8 cellular contexts compared by ENCODE assay signal in the genomic region with DNA sequence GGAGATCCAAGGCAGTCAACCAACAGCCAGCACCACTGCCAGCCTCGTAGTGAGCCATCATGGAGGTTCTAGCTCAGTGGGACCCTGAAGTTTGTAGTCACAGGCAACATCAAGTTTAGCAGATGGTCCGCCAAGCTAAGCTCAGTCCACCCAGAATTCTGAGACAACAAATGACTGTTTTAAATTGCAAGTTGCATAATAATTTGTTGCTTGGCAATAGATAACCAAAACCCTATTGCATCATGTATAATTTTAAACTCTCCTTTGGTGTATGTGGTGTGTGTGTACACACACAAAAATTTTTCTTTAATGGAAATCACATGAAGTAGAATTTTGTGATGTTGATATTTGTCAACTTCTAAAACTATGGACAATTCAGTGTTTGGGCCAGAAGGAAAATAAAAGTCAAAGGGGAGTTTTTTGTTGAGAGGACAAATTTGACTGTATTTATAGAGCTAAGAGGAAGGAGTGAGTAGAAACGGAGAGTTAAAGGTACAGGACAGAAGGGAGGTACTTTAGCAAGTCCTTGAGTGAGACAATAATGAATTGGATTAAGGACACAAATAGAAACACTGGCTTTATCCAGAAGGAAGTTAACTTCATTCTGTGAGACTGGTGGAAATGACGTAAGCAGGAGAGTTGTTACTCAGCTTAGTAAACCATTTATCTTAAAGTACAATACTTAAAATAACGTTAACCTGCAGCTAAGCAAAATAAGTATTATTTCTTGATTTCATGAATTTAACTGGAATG.
DNase-seq lines count a peak whose midpoint lies in the region; ATAC-seq and TF ChIP-seq lines count a peak whose summit lies in the region.
"Had no signal": no experiment of that assay in that cellular context is flagged by ENCODE, and none has a peak within 500 bp of the region (broad histone marks: within the 10 kb centered on the region; RNA-seq: fewer than 3 reads in every experiment).

No MANE protein-coding gene starts in this region.

- no peaks in the 10 kb centered on the region for H3K9me3 Mint-ChIP-seq in WTC11
- no peaks in the 10 kb centered on the region for H3K9me3 Mint-ChIP-seq in activated T-cell treated with anti-CD3 and anti-CD28 coated beads, Interleukin-2, amount 50 U/mL, for 4 hours
- no peaks in the 10 kb centered on the region for H3K9me3 Mint-ChIP-seq in activated CD4-positive, alpha-beta memory T cell treated with anti-CD3 and anti-CD28 coated beads for 36 hours

- H3K23ac ChIP-seq in IMR-90 (ENCODE audit: low read depth, low read length), result no peak overlapping the region

- peak overlapping the region; percentile 45; the same call in 1 of the 2 replicates for H2BK20ac ChIP-seq in IMR-90 (ENCODE audit: low read depth, low read length)

- peak overlapping the region; percentile 15; the same call in 1 of the 2 replicates for H3K27ac ChIP-seq in IMR-90 (ENCODE audit: insufficient read depth, low read length)
- peak overlapping the region in 15 of 21 experiments; percentile 23 to 77 (median 52) for H3K27ac ChIP-seq in skin epidermis

- no peak overlapping the region for H3K56ac ChIP-seq in IMR-90 (ENCODE audit: extremely low read depth, insufficient read depth, low read length)

- H3K27me3 Mint-ChIP-seq in WTC11 (ENCODE audit: low read depth), result no peaks in the 10 kb centered on the region
- no peaks in the 10 kb centered on the region for H3K27me3 Mint-ChIP-seq in activated T-cell treated with anti-CD3 and anti-CD28 coated beads, Interleukin-2, amount 50 U/mL, for 4 hours (ENCODE audit: low read depth)
- H3K27me3 Mint-ChIP-seq in activated CD4-positive, alpha-beta memory T cell treated with anti-CD3 and anti-CD28 coated beads for 36 hours, result no peaks in the 10 kb centered on the region

- 0 out of 2 replicates have a peak, but pooled peaks cover 2% of the 10 kb centered on the region for H3K36me3 ChIP-seq in IMR-90 (ENCODE audit: control insufficient read depth, insufficient read depth, low read length)

- no peaks in the 10 kb centered on the region for H3K36me3 Mint-ChIP-seq in WTC11
- H3K36me3 Mint-ChIP-seq in activated T-cell treated with anti-CD3 and anti-CD28 coated beads, Interleukin-2, amount 50 U/mL, for 4 hours (ENCODE audit: insufficient read depth), result peaks cover 2% of the 10 kb centered on the region
- H3K36me3 Mint-ChIP-seq in activated CD4-positive, alpha-beta memory T cell treated with anti-CD3 and anti-CD28 coated beads for 36 hours, result no peaks in the 10 kb centered on the region

- H2AK9ac ChIP-seq in IMR-90 (replicated peaks; ENCODE audit: low read depth, low read length, poor library complexity), result no peak overlapping the region

- no TSS peak for BruUV-seq in IMR-90 (replicated peaks; lab: Mats Ljungman, UMichigan)

- in situ Hi-C loops in IMR-90 (cut with MboI; ENCODE audit: low sequenced_read_pairs), result no loop called here

- H3K4me3 ChIP-seq in IMR-90 (ENCODE audit: insufficient read depth, low read depth, low read length) (no peak overlapping the region), skin epidermis (no peak overlapping the region)

- H3K4me1 ChIP-seq in IMR-90 (ENCODE audit: control insufficient read depth, insufficient read depth, low read length), result peaks cover 21% of the 10 kb centered on the region

- CTCF ChIA-PET in IMR-90 (lab: Yijun Ruan, JAX), result interaction anchor here (0.7 kb wide), 1 partner anchor 115 kb away, joined by 3 read pairs; no protein-coding TSS in a partner anchor
- CTCF ChIA-PET in WTC11 (lab: Charles Lee), result interaction anchor here (1.1 kb wide), 1 partner anchor 295 kb away, joined by 4 read pairs; no protein-coding TSS in a partner anchor
- CTCF ChIA-PET in activated CD4-positive, alpha-beta memory T cell treated with anti-CD3 and anti-CD28 coated beads for 36 hours (lab: Charles Lee), result interaction anchor here (1.1 to 2.2 kb wide), 4 partner anchors 12 to 295 kb away, joined by 3 to 7 read pairs (median 4); no protein-coding TSS in a partner anchor

- peak overlapping the region; percentile 69; the same call in 1 of the 2 replicates for H3K18ac ChIP-seq in IMR-90 (ENCODE audit: low read depth, low read length)

- DNase-seq in IMR-90, result peak; percentile 49
- no peak for DNase-seq in WTC11 (ENCODE audit: low spot score)
- peak; percentile 67 for DNase-seq in fibroblast of the conjunctiva (ENCODE audit: low read depth)
- DNase-seq in activated T-cell treated with anti-CD3 and anti-CD28 coated beads, Interleukin-2, amount 50 U/mL, for 4 hours, result no peak
- no peak for DNase-seq in activated CD4-positive, alpha-beta memory T cell treated with anti-CD3 and anti-CD28 coated beads for 36 hours
- DNase-seq in HuH-7 (ENCODE audit: low spot score), result no peak
- DNase-seq: NCI-H2029 had no signal

- intact Hi-C loops in IMR-90 (cut with micrococcal nuclease), result no loop called here
- intact Hi-C loops in activated CD4-positive, alpha-beta memory T cell treated with anti-CD3 and anti-CD28 coated beads for 36 hours (cut with micrococcal nuclease), result no loop called here

- H3K9ac ChIP-seq in IMR-90 (ENCODE audit: low read depth, low read length), result no peak overlapping the region

- TF ChIP-seq RAD21 in IMR-90 (IDR thresholded peaks at IDR 0.05; ENCODE audit: low read length), result no peak

- H2AFZ ChIP-seq in IMR-90 (replicated peaks; ENCODE audit: low read length, poor library complexity), result no peak overlapping the region

- no peaks in the 10 kb centered on the region for H3K9me3 ChIP-seq in IMR-90 (ENCODE audit: control insufficient read depth, insufficient read depth, low read length)

- POLR2A ChIA-PET in IMR-90 (lab: Charles Lee; ENCODE audit: unreplicated experiment) (no interaction called here), WTC11 (lab: Charles Lee) (no interaction called here)
- POLR2A ChIA-PET in activated CD4-positive, alpha-beta memory T cell treated with anti-CD3 and anti-CD28 coated beads for 36 hours (lab: Charles Lee), result interaction anchor here (0.8 kb wide), 1 partner anchor 19 kb away, joined by 3 read pairs; no protein-coding TSS in a partner anchor

- H3K4ac ChIP-seq in IMR-90 (ENCODE audit: low read depth, low read length), result peak overlapping the region; percentile 12; the same call in 1 of the 2 replicates

- no peak overlapping the region for H4K5ac ChIP-seq in IMR-90 (ENCODE audit: low read depth, low read length)

- no peak overlapping the region for H3K4me3 Mint-ChIP-seq in WTC11
- H3K4me3 Mint-ChIP-seq in activated T-cell treated with anti-CD3 and anti-CD28 coated beads, Interleukin-2, amount 50 U/mL, for 4 hours, result no peak overlapping the region
- no peak overlapping the region for H3K4me3 Mint-ChIP-seq in activated CD4-positive, alpha-beta memory T cell treated with anti-CD3 and anti-CD28 coated beads for 36 hours

- dilution Hi-C loops in IMR-90 (cut with HindIII; ENCODE audit: low sequenced_read_pairs, unreplicated experiment), result no loop called here

- 0 out of 2 replicates have a peak overlapping the region, but pooled peaks have one; percentile 2 for H2AK5ac ChIP-seq in IMR-90 (ENCODE audit: low read depth, low read length)

- no peak overlapping the region for H4K91ac ChIP-seq in IMR-90 (ENCODE audit: insufficient read depth, low read depth, low read length)

- H3K27me3 ChIP-seq in IMR-90 (ENCODE audit: control insufficient read depth, insufficient read depth, low read length), result no peaks in the 10 kb centered on the region

- no peak overlapping the region for H3K27ac Mint-ChIP-seq in WTC11
- no peak overlapping the region for H3K27ac Mint-ChIP-seq in activated CD4-positive, alpha-beta memory T cell treated with anti-CD3 and anti-CD28 coated beads for 36 hours

- H2BK15ac ChIP-seq in IMR-90 (ENCODE audit: low read depth, low read length), result peak overlapping the region; percentile 50; the same call in 1 of the 3 replicates

- H3K4me2 ChIP-seq in IMR-90 (ENCODE audit: low read depth, low read length), result no peak overlapping the region

- 92% methylated on average over 2 of the region's 5 CpGs; no CpG with 5 or more reads in 1 of the 2 experiments for WGBS in IMR-90 (ENCODE audit: extremely low coverage in 2 of 2, insufficient read length in 1 of 2), 2 experiments

- no peak for TF ChIP-seq POLR2A in IMR-90 (IDR thresholded peaks at IDR 0.05; ENCODE audit: low read depth, low read length)

- no peak overlapping the region for H3K14ac ChIP-seq in IMR-90 (replicated peaks; ENCODE audit: low read depth, low read length)

- peaks cover 18% of the 10 kb centered on the region for H3K9me1 ChIP-seq in IMR-90 (ENCODE audit: insufficient read depth, low read length)

- no peak for TF ChIP-seq CTCF in IMR-90 (conservative IDR thresholded peaks at IDR 0.05; ENCODE audit: low read depth, low read length)
- TF ChIP-seq CTCF in WTC11 (IDR thresholded peaks at IDR 0.05), result no peak

- H4K20me1 ChIP-seq in IMR-90 (ENCODE audit: insufficient read depth, low read length), result no peaks in the 10 kb centered on the region

- no peak overlapping the region for H2BK120ac ChIP-seq in IMR-90 (ENCODE audit: low read depth, low read length)

- H3K4me1 Mint-ChIP-seq in WTC11, result peaks cover 11% of the 10 kb centered on the region
- peaks cover 3% of the 10 kb centered on the region for H3K4me1 Mint-ChIP-seq in activated T-cell treated with anti-CD3 and anti-CD28 coated beads, Interleukin-2, amount 50 U/mL, for 4 hours (ENCODE audit: low read depth)
- H3K4me1 Mint-ChIP-seq in activated CD4-positive, alpha-beta memory T cell treated with anti-CD3 and anti-CD28 coated beads for 36 hours (ENCODE audit: low read depth), result peaks cover 6% of the 10 kb centered on the region

- no peak for ATAC-seq in IMR-90 (ENCODE audit: low read depth)
- no peak for ATAC-seq in WTC11
- ATAC-seq in activated T-cell treated with anti-CD3 and anti-CD28 coated beads, Interleukin-2, amount 50 U/mL, for 4 hours, result no peak

- peaks cover 6 to 15% of the 10 kb centered on the region in 2 experiments; a peak in 3 of 4 replicates for H3K79me1 ChIP-seq in IMR-90 (ENCODE audit: low read depth in 1 of 2, low read length in 2 of 2)

- H4K8ac ChIP-seq in IMR-90 (ENCODE audit: low read depth in 2 of 2, low read length in 2 of 2), result no peak overlapping the region

- no peak overlapping the region for H2BK5ac ChIP-seq in IMR-90 (ENCODE audit: low read depth, low read length, poor library complexity, severe bottlenecking)

TF ChIP-seq in IMR-90, 13 proteins besides CTCF, POLR2A, EP300 and RAD21 (continues in another document):
- TF ChIP-seq CEBPB (IDR thresholded peaks at IDR 0.05; ENCODE audit: low read depth, low read length) (peak; percentile 91), MAFK (IDR thresholded peaks at IDR 0.05; ENCODE audit: low read depth, low read length) (no peak)

TF ChIP-seq in WTC11, 78 proteins besides CTCF, POLR2A, EP300 and RAD21:
- TF ChIP-seq GABPB1 (CRISPR knock-in tag; IDR thresholded peaks at IDR 0.05) (peak; percentile 44; the same call in 1 of the 2 replicates), FOXP1 (CRISPR knock-in tag; IDR thresholded peaks at IDR 0.05; ENCODE audit: borderline replicate concordance) (no peak)

Comparison
In these comparisons a context has a peak if more than half of its experiments do, and no peak if none do; other contexts are left out.
1. DNase-seq: peak in IMR-90 (single experiment) and fibroblast of the conjunctiva (single experiment); none in WTC11 (single experiment), activated T-cell treated with anti-CD3 and anti-CD28 coated beads, Interleukin-2, amount 50 U/mL, for 4 hours (single experiment), activated CD4-positive, alpha-beta memory T cell treated with anti-CD3 and anti-CD28 coated beads for 36 hours (single experiment) and HuH-7 (single experiment).